ENCODE assay signal across 19 cellular contexts in the genomic region with DNA sequence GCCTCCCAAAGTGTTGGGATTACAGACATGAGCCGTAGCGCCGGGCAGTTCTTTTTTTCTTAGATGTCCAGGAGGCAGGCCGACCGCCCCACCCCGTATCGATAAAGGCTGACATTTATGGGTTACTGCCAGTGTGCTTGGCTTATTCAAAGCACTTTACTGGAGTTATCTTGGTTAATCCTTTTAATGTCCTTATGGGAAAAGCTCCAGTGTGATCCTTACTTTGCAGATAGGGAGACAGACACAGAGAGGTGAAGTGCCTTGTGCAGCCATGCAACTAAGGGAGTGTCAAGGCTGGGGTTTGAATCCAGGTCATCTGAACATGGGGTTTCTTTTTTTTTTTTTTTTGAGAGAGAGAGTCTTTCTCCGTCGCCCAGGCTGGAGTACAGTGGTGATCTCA. TPM values are rescaled to one million over a fixed set of nuclear protein-coding genes. Genes with fewer than 3 reads are reported as not detected.
DNase-seq lines count a peak whose midpoint lies in the region; ATAC-seq and TF ChIP-seq lines count a peak whose summit lies in the region.
"Had no signal": no experiment of that assay in that cellular context is flagged by ENCODE, and none has a peak within 500 bp of the region (broad histone marks: within the 10 kb centered on the region; RNA-seq: fewer than 3 reads in every experiment).

No MANE protein-coding gene starts in this region.

- H3K27me3 ChIP-seq in osteoblast (ENCODE audit: insufficient read depth, low read length), result no peaks in the 10 kb centered on the region

- H3K4me3 ChIP-seq in osteoblast (ENCODE audit: insufficient read depth, low read length), result no peak overlapping the region
- H3K4me3 ChIP-seq: GM12878, GM23338, HAP-1 had no signal

- peak; percentile 84 to 92 for DNase-seq in NCI-H524 (lab: John Stamatoyannopoulos, UW)
- DNase-seq in NCI-H82 treated with DMSO at 0.1 percent for 48 hours (lab: John Stamatoyannopoulos, UW; ENCODE audit: unreplicated experiment), result peak; percentile 99
- DNase-seq in osteoblast (ENCODE audit: insufficient read length, low spot score, missing footprints), result peak; percentile 72
- DNase-seq in stimulated activated CD4-positive, alpha-beta T cell treated with anti-CD3 and anti-CD28 coated beads, Interleukin-12 subunit alpha, Interleukin-12 subunit beta, amount 100 ng/mL, for 4 hours, result no peak
- DNase-seq in NCI-H1694 treated with DMSO at 0.1 percent for 48 hours (lab: John Stamatoyannopoulos, UW), result no peak
- no peak for DNase-seq in left cardiac atrium
- DNase-seq: C1 segment of cervical spinal cord; Calu3; CD4-positive, alpha-beta memory T cell; COR-L47; DMS153; EL; GDM1 had no signal

- H4K20me1 ChIP-seq in osteoblast (ENCODE audit: insufficient read depth, low read length), result no peaks in the 10 kb centered on the region

- H2AFZ ChIP-seq in osteoblast (ENCODE audit: low read length), result no peak overlapping the region
- H2AFZ ChIP-seq: GM23338 had no signal

- no peaks in the 10 kb centered on the region for H3K79me2 ChIP-seq in osteoblast (ENCODE audit: insufficient read depth, low read length)

- H3K4me1 ChIP-seq in osteoblast (ENCODE audit: insufficient read depth, low read length), result no peaks in the 10 kb centered on the region
- H3K4me1 ChIP-seq: HAP-1 had no signal

- no peaks in the 10 kb centered on the region for H3K36me3 ChIP-seq in osteoblast (ENCODE audit: insufficient read depth, low read length)
- H3K36me3 ChIP-seq: HAP-1 had no signal

- H3K4me2 ChIP-seq in osteoblast (ENCODE audit: insufficient read depth, low read length), result no peak overlapping the region
- H3K4me2 ChIP-seq: GM23338 had no signal

- H3K27ac ChIP-seq in osteoblast (ENCODE audit: low read depth, low read length), result no peak overlapping the region

- H3K9me3 ChIP-seq in osteoblast (ENCODE audit: low read depth, low read length), result peaks cover 4% of the 10 kb centered on the region

- no peak for ATAC-seq in left cardiac atrium
- ATAC-seq: GM12878, GM23338 had no signal

- TF ChIP-seq CTCF in osteoblast (IDR thresholded peaks at IDR 0.05; ENCODE audit: extremely low read depth, low read depth, low read length), result no peak

- intact Hi-C loops in left cardiac atrium (cut with DNase I), result no loop called here

RNA-seq across cellular contexts. Expression of a gene that starts 19.2 kb away (rescaled TPM):
- total RNA-seq in osteoblast (under 0.01 TPM in 1 of 2 replicates, not detected in the other), left cardiac atrium (not detected)
- total RNA-seq: A172; A673; Calu3; CD4-positive, alpha-beta memory T cell; H4 had no signal

RNA-seq across cellular contexts. Expression of a gene that starts 27.8 kb away (rescaled TPM):
- total RNA-seq in osteoblast (6.2 and 6.5 TPM in 2 replicates), left cardiac atrium (10 to 100 TPM in 1 of 2 donors, 1 to 10 TPM in 1; 9.4 to 11.2 TPM)

RNA-seq across cellular contexts. Expression of a gene that starts 38.9 kb away (rescaled TPM):
- total RNA-seq in osteoblast, result 37.4 and 47.4 TPM in 2 replicates
- total RNA-seq in left cardiac atrium, result 10 to 100 TPM; 40.7 to 46.2 TPM

RNA-seq across cellular contexts. Expression of a gene that starts 39.0 kb away (rescaled TPM):
- total RNA-seq in osteoblast, result 16.2 and 17.4 TPM in 2 replicates
- 10 to 100 TPM; 20.1 to 24.0 TPM for total RNA-seq in left cardiac atrium

RNA-seq across cellular contexts. Expression of a gene that starts 42.1 kb away (rescaled TPM):
- total RNA-seq in osteoblast, result 0.29 and 0.36 TPM in 2 replicates
- total RNA-seq in left cardiac atrium, result 1 to 10 TPM in 1 of 2 donors, under 1 TPM in 1; 0.59 to 1.4 TPM
- total RNA-seq: A172; A673; Calu3; CD4-positive, alpha-beta memory T cell; H4 had no signal

Comparison
In these comparisons a context has a peak if more than half of its experiments do, and no peak if none do; other contexts are left out.
1. DNase-seq: peak in NCI-H524 (2 of 2), NCI-H82 treated with DMSO at 0.1 percent for 48 hours (single experiment) and osteoblast (single experiment); none in stimulated activated CD4-positive, alpha-beta T cell treated with anti-CD3 and anti-CD28 coated beads, Interleukin-12 subunit alpha, Interleukin-12 subunit beta, amount 100 ng/mL, for 4 hours (single experiment), NCI-H1694 treated with DMSO at 0.1 percent for 48 hours (single experiment) and left cardiac atrium (single experiment).